11 cellular contexts compared by ENCODE assay signal in genomic region chr7:100152404-100152803, GRCh38. TPM values are rescaled to one million over a fixed set of nuclear protein-coding genes. Genes with fewer than 3 reads are reported as not detected.
DNase-seq lines count a peak whose midpoint lies in the region; ATAC-seq and TF ChIP-seq lines count a peak whose summit lies in the region.
"Had no signal": no experiment of that assay in that cellular context is flagged by ENCODE, and none has a peak within 500 bp of the region (broad histone marks: within the 10 kb centered on the region; RNA-seq: fewer than 3 reads in every experiment).

No MANE protein-coding gene starts in this region.

- peaks cover 24% of the 10 kb centered on the region for H4K20me1 ChIP-seq in osteoblast (ENCODE audit: insufficient read depth, low read length)

- H3K4me1 ChIP-seq in osteoblast (ENCODE audit: insufficient read depth, low read length): peaks cover 15% of the 10 kb centered on the region

- H3K36me3 Mint-ChIP-seq in T-helper 2 cell treated with Interferon-gamma antibody and Interleukin-4, amounts not matched to agents 5 μg/mL and 100 μg/mL, for 36 hours (ENCODE audit: low read depth): peaks cover 49% of the 10 kb centered on the region
- H3K36me3 Mint-ChIP-seq in activated T-helper 2 cell treated with anti-CD3 and anti-CD28 coated beads, Interferon-gamma antibody, Interleukin-2, Interleukin-4, amounts not matched to agents 10 μg/mL and 5 μg/mL and 100 μg/mL, durations not matched to agents 14 hours and 24 hours and 36 hours (ENCODE audit: low read depth): peaks cover 45% of the 10 kb centered on the region

- intact Hi-C loops in activated T-helper 2 cell treated with anti-CD3 and anti-CD28 coated beads, Interferon-gamma antibody, Interleukin-2, Interleukin-4, amounts not matched to agents 10 μg/mL and 5 μg/mL and 100 μg/mL, durations not matched to agents 14 hours and 24 hours and 36 hours (cut with micrococcal nuclease): no loop called here

- H3K27me3 ChIP-seq in osteoblast (ENCODE audit: insufficient read depth, low read length): no peaks in the 10 kb centered on the region

- DNase-seq in T-helper 2 cell treated with Interferon-gamma antibody and Interleukin-4, amounts not matched to agents 5 μg/mL and 100 μg/mL, for 36 hours (ENCODE audit: low spot score): no peak
- DNase-seq in T-helper 2 cell (no peak), NOMO-1 (lab: John Stamatoyannopoulos, UW; ENCODE audit: unreplicated experiment in 2 of 2) (peak; percentile 88 to 97), osteoblast (ENCODE audit: insufficient read length, low spot score, missing footprints) (peak; percentile 49), RWPE1 (ENCODE audit: low spot score) (no peak)
- no peak for DNase-seq in activated T-helper 2 cell treated with anti-CD3 and anti-CD28 coated beads, Interferon-gamma antibody, Interleukin-2, Interleukin-4, amounts not matched to agents 10 μg/mL and 5 μg/mL and 100 μg/mL, durations not matched to agents 14 hours and 24 hours and 36 hours (ENCODE audit: low spot score)
- DNase-seq in effector CD8-positive, alpha-beta T cell (lab: John Stamatoyannopoulos, UW): no peak
- DNase-seq: DND-41, NCI-H2029 treated with DMSO at 0.1 percent for 48 hours had no signal

- H3K27me3 Mint-ChIP-seq in T-helper 2 cell treated with Interferon-gamma antibody and Interleukin-4, amounts not matched to agents 5 μg/mL and 100 μg/mL, for 36 hours (ENCODE audit: low read depth): no peaks in the 10 kb centered on the region
- no peaks in the 10 kb centered on the region for H3K27me3 Mint-ChIP-seq in activated T-helper 2 cell treated with anti-CD3 and anti-CD28 coated beads, Interferon-gamma antibody, Interleukin-2, Interleukin-4, amounts not matched to agents 10 μg/mL and 5 μg/mL and 100 μg/mL, durations not matched to agents 14 hours and 24 hours and 36 hours (ENCODE audit: low read depth)

- no peaks in the 10 kb centered on the region for H3K9me3 Mint-ChIP-seq in T-helper 2 cell treated with Interferon-gamma antibody and Interleukin-4, amounts not matched to agents 5 μg/mL and 100 μg/mL, for 36 hours
- H3K9me3 Mint-ChIP-seq in activated T-helper 2 cell treated with anti-CD3 and anti-CD28 coated beads, Interferon-gamma antibody, Interleukin-2, Interleukin-4, amounts not matched to agents 10 μg/mL and 5 μg/mL and 100 μg/mL, durations not matched to agents 14 hours and 24 hours and 36 hours: no peaks in the 10 kb centered on the region

- CTCF ChIA-PET in RWPE1 (lab: Yijun Ruan, JAX): no interaction called here

- H3K4me3 ChIP-seq in osteoblast (ENCODE audit: insufficient read depth, low read length): no peak overlapping the region

- ATAC-seq in HG03025 (IDR thresholded peaks at IDR 0.05; ENCODE audit: low FRiP score, unreplicated experiment): no peak

- H3K9me3 ChIP-seq in osteoblast (ENCODE audit: low read depth, low read length): no peaks in the 10 kb centered on the region

- H2AFZ ChIP-seq in osteoblast (ENCODE audit: low read length): no peak overlapping the region

- no peak overlapping the region for H3K4me2 ChIP-seq in osteoblast (ENCODE audit: insufficient read depth, low read length)

- peaks cover 37% of the 10 kb centered on the region for H3K36me3 ChIP-seq in osteoblast (ENCODE audit: insufficient read depth, low read length)

- H3K27ac ChIP-seq in osteoblast (ENCODE audit: low read depth, low read length) (no peak overlapping the region), RWPE1 (no peak overlapping the region)
- H3K27ac ChIP-seq: epithelial cell of prostate had no signal

- H3K4me3 Mint-ChIP-seq in T-helper 2 cell treated with Interferon-gamma antibody and Interleukin-4, amounts not matched to agents 5 μg/mL and 100 μg/mL, for 36 hours: no peak overlapping the region
- no peak overlapping the region for H3K4me3 Mint-ChIP-seq in activated T-helper 2 cell treated with anti-CD3 and anti-CD28 coated beads, Interferon-gamma antibody, Interleukin-2, Interleukin-4, amounts not matched to agents 10 μg/mL and 5 μg/mL and 100 μg/mL, durations not matched to agents 14 hours and 24 hours and 36 hours (ENCODE audit: low read depth)

- H3K4me1 Mint-ChIP-seq in T-helper 2 cell treated with Interferon-gamma antibody and Interleukin-4, amounts not matched to agents 5 μg/mL and 100 μg/mL, for 36 hours (ENCODE audit: low read depth): peaks cover 32% of the 10 kb centered on the region
- H3K4me1 Mint-ChIP-seq in activated T-helper 2 cell treated with anti-CD3 and anti-CD28 coated beads, Interferon-gamma antibody, Interleukin-2, Interleukin-4, amounts not matched to agents 10 μg/mL and 5 μg/mL and 100 μg/mL, durations not matched to agents 14 hours and 24 hours and 36 hours (ENCODE audit: low read depth): peaks cover 35% of the 10 kb centered on the region

- peak overlapping the region; percentile 37 for H3K27ac Mint-ChIP-seq in T-helper 2 cell treated with Interferon-gamma antibody and Interleukin-4, amounts not matched to agents 5 μg/mL and 100 μg/mL, for 36 hours
- peak overlapping the region; percentile 19 for H3K27ac Mint-ChIP-seq in activated T-helper 2 cell treated with anti-CD3 and anti-CD28 coated beads, Interferon-gamma antibody, Interleukin-2, Interleukin-4, amounts not matched to agents 10 μg/mL and 5 μg/mL and 100 μg/mL, durations not matched to agents 14 hours and 24 hours and 36 hours

- peaks cover 62% of the 10 kb centered on the region for H3K79me2 ChIP-seq in osteoblast (ENCODE audit: insufficient read depth, low read length)

- POLR2A ChIA-PET in RWPE1 (lab: Yijun Ruan, JAX; ENCODE audit: low non-redundant PET): no interaction called here

- TF ChIP-seq CTCF in osteoblast (IDR thresholded peaks at IDR 0.05; ENCODE audit: extremely low read depth, low read depth, low read length) (no peak), RWPE1 (conservative IDR thresholded peaks at IDR 0.05; ENCODE audit: low read depth) (no peak)

RNA-seq across cellular contexts. Expression of gene LAMTOR4, which starts 3.7 kb away (rescaled TPM):
- 125 and 130 TPM in 2 replicates for total RNA-seq in activated T-helper 2 cell treated with anti-CD3 and anti-CD28 coated beads, Interferon-gamma antibody, Interleukin-2, Interleukin-4, amounts not matched to agents 10 μg/mL and 5 μg/mL and 100 μg/mL, durations not matched to agents 14 hours and 24 hours and 36 hours
- 63.7 and 70.7 TPM in 2 replicates for total RNA-seq in osteoblast

RNA-seq across cellular contexts. Expression of gene TRAPPC14, which starts 6.1 kb away (rescaled TPM):
- total RNA-seq in activated T-helper 2 cell treated with anti-CD3 and anti-CD28 coated beads, Interferon-gamma antibody, Interleukin-2, Interleukin-4, amounts not matched to agents 10 μg/mL and 5 μg/mL and 100 μg/mL, durations not matched to agents 14 hours and 24 hours and 36 hours: 31.2 and 33.2 TPM in 2 replicates
- total RNA-seq in osteoblast: 7.1 and 8.0 TPM in 2 replicates

RNA-seq across cellular contexts. Expression of gene GAL3ST4, which starts 16.0 kb away (rescaled TPM):
- 2.4 and 2.8 TPM in 2 replicates for total RNA-seq in activated T-helper 2 cell treated with anti-CD3 and anti-CD28 coated beads, Interferon-gamma antibody, Interleukin-2, Interleukin-4, amounts not matched to agents 10 μg/mL and 5 μg/mL and 100 μg/mL, durations not matched to agents 14 hours and 24 hours and 36 hours
- total RNA-seq in osteoblast: 1.1 and 2.7 TPM in 2 replicates

RNA-seq across cellular contexts. Expression of gene GPC2, which starts 24.8 kb away (rescaled TPM):
- 7.0 and 7.8 TPM in 2 replicates for total RNA-seq in activated T-helper 2 cell treated with anti-CD3 and anti-CD28 coated beads, Interferon-gamma antibody, Interleukin-2, Interleukin-4, amounts not matched to agents 10 μg/mL and 5 μg/mL and 100 μg/mL, durations not matched to agents 14 hours and 24 hours and 36 hours
- total RNA-seq in osteoblast: 1.4 and 1.8 TPM in 2 replicates

RNA-seq across cellular contexts. Expression of gene STAG3, which starts 25.3 kb away (rescaled TPM):
- total RNA-seq in activated T-helper 2 cell treated with anti-CD3 and anti-CD28 coated beads, Interferon-gamma antibody, Interleukin-2, Interleukin-4, amounts not matched to agents 10 μg/mL and 5 μg/mL and 100 μg/mL, durations not matched to agents 14 hours and 24 hours and 36 hours: 20.6 and 22.3 TPM in 2 replicates
- total RNA-seq in osteoblast: 0.59 and 1.4 TPM in 2 replicates

Comparison
In these comparisons a context has a peak if more than half of its experiments do, and no peak if none do; other contexts are left out.
1. DNase-seq: peak in NOMO-1 (2 of 2) and osteoblast (single experiment); none in T-helper 2 cell treated with Interferon-gamma antibody and Interleukin-4, amounts not matched to agents 5 μg/mL and 100 μg/mL, for 36 hours (single experiment), T-helper 2 cell (0 of 5), activated T-helper 2 cell treated with anti-CD3 and anti-CD28 coated beads, Interferon-gamma antibody, Interleukin-2, Interleukin-4, amounts not matched to agents 10 μg/mL and 5 μg/mL and 100 μg/mL, durations not matched to agents 14 hours and 24 hours and 36 hours (single experiment), effector CD8-positive, alpha-beta T cell (single experiment) and RWPE1 (single experiment).